In genomic region chr9:127938298-127938690, GRCh38 we compare ENCODE assay signal across 8 cellular contexts. TPM values are rescaled to one million over a fixed set of nuclear protein-coding genes. Genes with fewer than 3 reads are reported as not detected.
DNase-seq lines count a peak whose midpoint lies in the region; ATAC-seq and TF ChIP-seq lines count a peak whose summit lies in the region.

No MANE protein-coding gene starts in this region.

- peaks cover 21% of the 10 kb centered on the region for H3K79me2 ChIP-seq in hepatocyte

- H2AFZ ChIP-seq in hepatocyte: peak overlapping the region; percentile 81

- no peaks in the 10 kb centered on the region for H3K36me3 ChIP-seq in hepatocyte (replicated peaks; ENCODE audit: insufficient read depth, low read depth)

- POLR2A ChIA-PET in activated naive CD8-positive, alpha-beta T cell treated with anti-CD3 and anti-CD28 coated beads, Interleukin-2, amount 10 ng/mL, durations not matched to agents 7 days and 5 days (lab: Charles Lee): interaction anchor here (1.3 kb wide), 1 partner anchor 38 kb away, joined by 3 read pairs; no protein-coding TSS in a partner anchor

- H3K27me3 ChIP-seq in hepatocyte: no peaks in the 10 kb centered on the region

- ATAC-seq in activated naive CD8-positive, alpha-beta T cell treated with anti-CD3 and anti-CD28 coated beads, Interleukin-2, amount 10 ng/mL, durations not matched to agents 7 days and 5 days (ENCODE audit: low read depth): no peak
- ATAC-seq in sciatic nerve: peak; percentile 33

- H3K27ac ChIP-seq in hepatocyte: peak overlapping the region; percentile 70

- H3K4me3 ChIP-seq in GM12864 (ENCODE audit: low read depth, low read length) (peak overlapping the region; percentile 92), hepatocyte (no peak overlapping the region)

- no peaks in the 10 kb centered on the region for H3K9me3 Mint-ChIP-seq in activated naive CD8-positive, alpha-beta T cell treated with anti-CD3 and anti-CD28 coated beads, Interleukin-2, amount 10 ng/mL, durations not matched to agents 7 days and 5 days

- no peak for TF ChIP-seq CTCF in GM12864 (IDR thresholded peaks at IDR 0.05; ENCODE audit: low read depth, low read length, missing control alignments)
- no peak for TF ChIP-seq CTCF in hepatocyte (IDR thresholded peaks at IDR 0.05; ENCODE audit: poor library complexity)
- TF ChIP-seq CTCF in GM20000 (IDR thresholded peaks at IDR 0.05; ENCODE audit: extremely low read depth, missing control alignments): no peak

- intact Hi-C loops in sciatic nerve (cut with DNase I): no loop called here

- peak overlapping the region; percentile 32 for H3K27ac Mint-ChIP-seq in activated naive CD8-positive, alpha-beta T cell treated with anti-CD3 and anti-CD28 coated beads, Interleukin-2, amount 10 ng/mL, durations not matched to agents 7 days and 5 days

- no peaks in the 10 kb centered on the region for H3K27me3 Mint-ChIP-seq in activated naive CD8-positive, alpha-beta T cell treated with anti-CD3 and anti-CD28 coated beads, Interleukin-2, amount 10 ng/mL, durations not matched to agents 7 days and 5 days

- peaks cover 25% of the 10 kb centered on the region for H3K4me1 ChIP-seq in hepatocyte (ENCODE audit: insufficient read depth)

- H4K20me1 ChIP-seq in hepatocyte (ENCODE audit: insufficient read depth, poor library complexity, severe bottlenecking): no peaks in the 10 kb centered on the region

- H3K9me2 ChIP-seq in hepatocyte (replicated peaks; ENCODE audit: insufficient read depth): no peaks in the 10 kb centered on the region

- 40% methylated on average over 14 of the region's 25 CpGs for WGBS in hepatocyte (ENCODE audit: low lambda C conversion rate, missing lambda C conversion rate)

- H3K4me1 Mint-ChIP-seq in activated naive CD8-positive, alpha-beta T cell treated with anti-CD3 and anti-CD28 coated beads, Interleukin-2, amount 10 ng/mL, durations not matched to agents 7 days and 5 days: peaks cover 31% of the 10 kb centered on the region

- no peak for DNase-seq in GM12864 (ENCODE audit: low read depth)
- peak; percentile 46 for DNase-seq in activated naive CD8-positive, alpha-beta T cell treated with anti-CD3 and anti-CD28 coated beads, Interleukin-2, amount 10 ng/mL, durations not matched to agents 7 days and 5 days
- no peak for DNase-seq in hepatocyte (ENCODE audit: low spot score)
- no peak for DNase-seq in sciatic nerve (ENCODE audit: low spot score)
- no peak for DNase-seq in effector CD4-positive, alpha-beta T cell
- no peak for DNase-seq in SHP77 (lab: John Stamatoyannopoulos, UW)
- DNase-seq in NCI-H1436 (lab: John Stamatoyannopoulos, UW): no peak
- DNase-seq in GM20000 (ENCODE audit: low spot score): no peak

- no peaks in the 10 kb centered on the region for H3K9me3 ChIP-seq in hepatocyte (ENCODE audit: low read depth)

- H3K4me2 ChIP-seq in hepatocyte: peak overlapping the region; percentile 97

- peak overlapping the region; percentile 47 for H3K4me3 Mint-ChIP-seq in activated naive CD8-positive, alpha-beta T cell treated with anti-CD3 and anti-CD28 coated beads, Interleukin-2, amount 10 ng/mL, durations not matched to agents 7 days and 5 days

- peaks cover 17% of the 10 kb centered on the region for H3K36me3 Mint-ChIP-seq in activated naive CD8-positive, alpha-beta T cell treated with anti-CD3 and anti-CD28 coated beads, Interleukin-2, amount 10 ng/mL, durations not matched to agents 7 days and 5 days

RNA-seq across cellular contexts. Expression of gene DPM2, which starts 0.6 kb away (rescaled TPM):
- 10 to 100 TPM; 49.2 to 54.2 TPM for total RNA-seq in activated naive CD8-positive, alpha-beta T cell treated with anti-CD3 and anti-CD28 coated beads, Interleukin-2, amount 10 ng/mL, durations not matched to agents 7 days and 5 days
- total RNA-seq in hepatocyte: 19.2 and 22.4 TPM in 2 replicates
- 57.1 and 61.9 TPM in 2 replicates for polyA plus RNA-seq in hepatocyte
- 24.6 TPM for total RNA-seq in sciatic nerve

RNA-seq across cellular contexts. Expression of gene PIP5KL1, which starts 7.7 kb away (rescaled TPM):
- total RNA-seq in activated naive CD8-positive, alpha-beta T cell treated with anti-CD3 and anti-CD28 coated beads, Interleukin-2, amount 10 ng/mL, durations not matched to agents 7 days and 5 days: 1 to 10 TPM; 1.5 to 1.9 TPM
- total RNA-seq in hepatocyte: 1.6 and 3.7 TPM in 2 replicates
- 1.4 and 2.5 TPM in 2 replicates for polyA plus RNA-seq in hepatocyte
- total RNA-seq in sciatic nerve: 2.0 TPM

RNA-seq across cellular contexts. Expression of gene ST6GALNAC4, which starts 21.5 kb away (rescaled TPM):
- 10 to 100 TPM; 51.1 to 59.5 TPM for total RNA-seq in activated naive CD8-positive, alpha-beta T cell treated with anti-CD3 and anti-CD28 coated beads, Interleukin-2, amount 10 ng/mL, durations not matched to agents 7 days and 5 days
- total RNA-seq in hepatocyte: 13.2 and 14.6 TPM in 2 replicates
- 14.3 and 15.2 TPM in 2 replicates for polyA plus RNA-seq in hepatocyte
- 19.6 TPM for total RNA-seq in sciatic nerve

RNA-seq across cellular contexts. Expression of gene ST6GALNAC6, which starts 38.9 kb away (rescaled TPM):
- total RNA-seq in activated naive CD8-positive, alpha-beta T cell treated with anti-CD3 and anti-CD28 coated beads, Interleukin-2, amount 10 ng/mL, durations not matched to agents 7 days and 5 days: 100 to 1,000 TPM; 105 to 112 TPM
- 31.8 and 37.3 TPM in 2 replicates for total RNA-seq in hepatocyte
- polyA plus RNA-seq in hepatocyte: 47.7 and 61.2 TPM in 2 replicates
- 108 TPM for total RNA-seq in sciatic nerve

RNA-seq across cellular contexts. Expression of gene EEIG1, which starts 42.5 kb away (rescaled TPM):
- total RNA-seq in activated naive CD8-positive, alpha-beta T cell treated with anti-CD3 and anti-CD28 coated beads, Interleukin-2, amount 10 ng/mL, durations not matched to agents 7 days and 5 days: 100 to 1,000 TPM; 329 to 366 TPM
- total RNA-seq in hepatocyte: 38.1 and 47.9 TPM in 2 replicates
- polyA plus RNA-seq in hepatocyte: 43.6 and 44.1 TPM in 2 replicates
- total RNA-seq in sciatic nerve: 96.8 TPM
